Comparison of ENCODE assay signal across 15 cellular contexts in the genomic region with DNA sequence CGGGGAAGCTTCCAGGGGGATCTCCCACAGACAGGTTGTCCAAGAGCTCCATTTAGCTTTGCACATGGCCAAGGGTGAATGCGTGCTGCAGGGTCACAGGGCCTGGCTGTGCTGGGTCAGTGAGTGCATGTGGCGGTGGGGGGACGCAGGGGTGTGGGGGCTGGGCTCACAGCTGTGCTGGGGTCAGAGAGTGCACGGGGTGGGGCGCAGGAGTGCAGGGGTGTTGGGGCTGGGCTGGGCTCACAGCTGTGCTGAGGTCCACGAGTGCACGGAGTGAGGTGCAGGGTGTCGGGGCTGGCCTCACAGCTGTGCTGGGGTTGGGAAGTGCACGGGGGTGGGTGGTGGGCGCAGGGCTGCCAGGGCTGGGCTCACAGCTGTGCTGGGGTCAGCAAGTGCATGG.
DNase-seq lines count a peak whose midpoint lies in the region; TF ChIP-seq lines count a peak whose summit lies in the region.
"Had no signal": no experiment of that assay in that cellular context is flagged by ENCODE, and none has a peak within 500 bp of the region (broad histone marks: within the 10 kb centered on the region; RNA-seq: fewer than 3 reads in every experiment).

No MANE protein-coding gene starts in this region.

- in situ Hi-C loops in HAP-1 (cut with MboI; ENCODE audit: low sequenced_read_pairs): no loop called here

- intact Hi-C loops in tibial artery (cut with DNase I; ENCODE audit: low total_unique reads): no loop called here

- 17% methylated on average over 11 of the region's 11 CpGs for WGBS in HUES64

- H3K9ac ChIP-seq in HUES64 (ENCODE audit: low read depth, low read length) (0 out of 2 replicates have a peak overlapping the region, but pooled peaks have one; percentile 47), iPS-15b (ENCODE audit: low read depth, low read length) (no peak overlapping the region)

- H3K4me3 Mint-ChIP-seq in nephron progenitor cell: peak overlapping the region; percentile 6
- H3K4me3 Mint-ChIP-seq: CD8-positive, alpha-beta T cell had no signal

- H3K4me3 ChIP-seq in HUES64 (ENCODE audit: low read length) (peak overlapping the region; percentile 44), iPS-15b (ENCODE audit: low read depth, low read length) (peak overlapping the region; percentile 35), tibial artery (no peak overlapping the region), HAP-1 (no peak overlapping the region)
- H3K4me3 ChIP-seq: SJCRH30 had no signal

- H3K9me3 ChIP-seq in HUES64 (ENCODE audit: insufficient read depth, low read depth, low read length) (no peaks in the 10 kb centered on the region), iPS-15b (ENCODE audit: control insufficient read depth, insufficient read depth, low read length) (no peaks in the 10 kb centered on the region), tibial artery (no peaks in the 10 kb centered on the region), HAP-1 (no peaks in the 10 kb centered on the region)
- H3K9me3 ChIP-seq: SJCRH30 had no signal

- H3K4me1 Mint-ChIP-seq in nephron progenitor cell: peaks cover 23% of the 10 kb centered on the region

- H3K36me3 Mint-ChIP-seq in nephron progenitor cell (ENCODE audit: low read depth): no peaks in the 10 kb centered on the region
- H3K36me3 Mint-ChIP-seq: CD8-positive, alpha-beta T cell had no signal

- no peak for TF ChIP-seq CTCF in nephron progenitor cell (IDR thresholded peaks at IDR 0.05)
- TF ChIP-seq CTCF in tibial artery (IDR thresholded peaks at IDR 0.05): no peak

- peaks cover 44% of the 10 kb centered on the region for H3K27me3 Mint-ChIP-seq in nephron progenitor cell (ENCODE audit: low read depth, poor library complexity)

- peaks cover 3% of the 10 kb centered on the region for H3K9me3 Mint-ChIP-seq in nephron progenitor cell
- H3K9me3 Mint-ChIP-seq: CD8-positive, alpha-beta T cell had no signal

- H3K36me3 ChIP-seq in HUES64 (ENCODE audit: insufficient read depth, low read length): no peaks in the 10 kb centered on the region
- no peaks in the 10 kb centered on the region for H3K36me3 ChIP-seq in iPS-15b (ENCODE audit: control insufficient read depth, insufficient read depth, low read length)
- H3K36me3 ChIP-seq in tibial artery: no peaks in the 10 kb centered on the region
- no peaks in the 10 kb centered on the region for H3K36me3 ChIP-seq in HAP-1 (replicated peaks)
- H3K36me3 ChIP-seq: SJCRH30 had no signal

- peak; percentile 46 for DNase-seq in nephron progenitor cell
- DNase-seq in tibial artery: peak; percentile 15 to 31
- DNase-seq in inferior parietal cortex (ENCODE audit: extremely low spot score): no peak
- DNase-seq in HAP-1 (ENCODE audit: low spot score in 2 of 2): no peak
- DNase-seq in LoVo (ENCODE audit: low spot score): no peak
- DNase-seq: CD8-positive, alpha-beta T cell; DND-41; GF-D8; NCI-H1092; NCI-H1694 treated with DMSO at 0.1 percent for 48 hours; NK-92 treated with Interleukin-12 subunit alpha and Interleukin-12 subunit beta, amount 100 ng/mL, for 24 hours; SJCRH30 had no signal

- H3K4me1 ChIP-seq in HUES64 (ENCODE audit: insufficient read depth, low read length): peaks cover 31% of the 10 kb centered on the region
- H3K4me1 ChIP-seq in iPS-15b (ENCODE audit: control insufficient read depth, insufficient read depth, low read length): peaks cover 13% of the 10 kb centered on the region
- H3K4me1 ChIP-seq in tibial artery: no peaks in the 10 kb centered on the region
- no peaks in the 10 kb centered on the region for H3K4me1 ChIP-seq in HAP-1
- H3K4me1 ChIP-seq: SJCRH30 had no signal

- H3K27ac Mint-ChIP-seq in nephron progenitor cell: no peak overlapping the region
- H3K27ac Mint-ChIP-seq: CD8-positive, alpha-beta T cell had no signal

- peaks cover 41% of the 10 kb centered on the region for H3K27me3 ChIP-seq in HUES64 (ENCODE audit: insufficient read depth, low read length)
- H3K27me3 ChIP-seq in iPS-15b (ENCODE audit: control insufficient read depth, insufficient read depth, low read length): peaks cover 20% of the 10 kb centered on the region
- H3K27me3 ChIP-seq in tibial artery: peaks cover 0 to 47% of the 10 kb centered on the region in 2 donors
- 0 out of 2 replicates have a peak, but pooled peaks cover 2% of the 10 kb centered on the region for H3K27me3 ChIP-seq in HAP-1 (ENCODE audit: low read depth)

- peak overlapping the region; percentile 59; the same call in 1 of the 2 replicates for H3K27ac ChIP-seq in HUES64 (ENCODE audit: low read depth, low read length)
- H3K27ac ChIP-seq in tibial artery: no peak overlapping the region
- H3K27ac ChIP-seq: RWPE1, SJCRH30 had no signal

Comparison
In these comparisons a context has a peak if more than half of its experiments do, and no peak if none do; other contexts are left out.
1. H3K4me3 ChIP-seq: peak in HUES64 (single experiment) and iPS-15b (single experiment); none in tibial artery (0 of 2) and HAP-1 (single experiment).
2. DNase-seq: peak in nephron progenitor cell (single experiment) and tibial artery (2 of 2); none in inferior parietal cortex (single experiment), HAP-1 (0 of 2) and LoVo (single experiment).